Comparison of ENCODE assay signal across 31 cellular contexts in the genomic region with DNA sequence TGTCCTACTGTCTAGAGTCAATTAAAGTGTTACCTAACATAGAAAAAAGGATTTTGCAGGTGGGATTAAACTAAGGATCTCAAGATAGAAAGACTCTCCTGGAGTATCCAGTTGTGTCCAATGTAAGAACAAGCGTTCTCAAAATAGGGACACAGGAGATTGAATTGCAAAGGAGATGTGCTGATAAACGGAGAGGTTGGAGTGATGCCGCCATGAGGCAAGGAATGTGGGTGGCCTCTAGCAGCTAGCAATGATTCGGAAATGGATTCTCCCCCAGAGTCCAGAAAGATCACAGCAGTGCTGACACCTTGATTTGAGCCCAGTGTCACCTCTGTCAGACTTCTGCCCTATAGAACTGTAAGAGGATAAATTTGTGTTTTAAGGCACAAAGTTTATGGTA. TPM values are rescaled to one million over a fixed set of nuclear protein-coding genes. Genes with fewer than 3 reads are reported as not detected.
DNase-seq lines count a peak whose midpoint lies in the region; ATAC-seq and TF ChIP-seq lines count a peak whose summit lies in the region.
"Had no signal": no experiment of that assay in that cellular context is flagged by ENCODE, and none has a peak within 500 bp of the region (broad histone marks: within the 10 kb centered on the region; RNA-seq: fewer than 3 reads in every experiment).

No MANE protein-coding gene starts in this region.

- H3F3A ChIP-seq in smooth muscle cell (ENCODE audit: low read depth): peaks cover 5% of the 10 kb centered on the region

- H3K79me2 ChIP-seq in smooth muscle cell (ENCODE audit: low read depth): no peaks in the 10 kb centered on the region

- POLR2A ChIA-PET in activated CD4-positive, alpha-beta T cell treated with anti-CD3 and anti-CD28 coated beads for 36 hours (lab: Charles Lee): no interaction called here

- peaks cover 42% of the 10 kb centered on the region for H3K4me1 Mint-ChIP-seq in activated CD4-positive, alpha-beta T cell treated with anti-CD3 and anti-CD28 coated beads for 36 hours
- peaks cover 40% of the 10 kb centered on the region for H3K4me1 Mint-ChIP-seq in activated naive CD4-positive, alpha-beta T cell treated with anti-CD3 and anti-CD28 coated beads, Interleukin-2, amount 50 U/mL, for 24 hours
- peaks cover 29% of the 10 kb centered on the region for H3K4me1 Mint-ChIP-seq in activated naive CD4-positive, alpha-beta T cell treated with anti-CD3 and anti-CD28 coated beads for 36 hours (ENCODE audit: low read depth)
- peaks cover 54% of the 10 kb centered on the region for H3K4me1 Mint-ChIP-seq in activated T-helper 1 cell treated with anti-CD3 and anti-CD28 coated beads, Interleukin-12 subunit alpha, Interleukin-12 subunit beta, Interleukin-2, Interleukin-4 antibody, amounts not matched to agents 30 ng/mL and 10 ng/mL and 1 ng/mL, durations not matched to agents 14 hours and 24 hours and 36 hours (ENCODE audit: low read depth)

- CTCF ChIA-PET in activated CD4-positive, alpha-beta T cell treated with anti-CD3 and anti-CD28 coated beads for 36 hours (lab: Charles Lee): interaction anchor here (0.5 to 2.3 kb wide), 5 partner anchors 10 to 72 kb away, joined by 3 to 13 read pairs (median 3); a partner anchor contains a TSS
- CTCF ChIA-PET in activated naive CD4-positive, alpha-beta T cell treated with anti-CD3 and anti-CD28 coated beads for 36 hours (lab: Charles Lee): interaction anchor here (0.8 to 1.1 kb wide), 2 partner anchors 24 to 34 kb away, joined by 3 read pairs; no protein-coding TSS in a partner anchor

- no peaks in the 10 kb centered on the region for H3K36me3 ChIP-seq in smooth muscle cell (ENCODE audit: low read depth)
- H3K36me3 ChIP-seq: BE2C, HAP-1 had no signal

- intact Hi-C loops in activated CD4-positive, alpha-beta T cell treated with anti-CD3 and anti-CD28 coated beads for 36 hours (cut with DNase I, micrococcal nuclease): no loop called here
- intact Hi-C loops in activated naive CD4-positive, alpha-beta T cell treated with anti-CD3 and anti-CD28 coated beads for 36 hours (cut with micrococcal nuclease): no loop called here
- intact Hi-C loops in activated T-helper 1 cell treated with anti-CD3 and anti-CD28 coated beads, Interleukin-12 subunit alpha, Interleukin-12 subunit beta, Interleukin-2, Interleukin-4 antibody, amounts not matched to agents 30 ng/mL and 10 ng/mL and 1 ng/mL, durations not matched to agents 14 hours and 24 hours and 36 hours (cut with micrococcal nuclease): loop anchor here (10.0 kb wide), 1 partner anchor 298 kb away; no protein-coding TSS in a partner anchor

- H3K27me3 ChIP-seq in smooth muscle cell (ENCODE audit: low read depth): no peaks in the 10 kb centered on the region
- H3K27me3 ChIP-seq: BE2C had no signal

- no peak overlapping the region for H3K4me2 ChIP-seq in smooth muscle cell

- DNase-seq in activated CD4-positive, alpha-beta T cell treated with anti-CD3 and anti-CD28 coated beads for 36 hours: no peak
- no peak for DNase-seq in activated CD4-positive, alpha-beta T cell treated with anti-CD3 and anti-CD28 coated beads, Interleukin-2, amount 50 U/mL, for 48 hours
- no peak for DNase-seq in activated naive CD4-positive, alpha-beta T cell treated with anti-CD3 and anti-CD28 coated beads for 36 hours
- no peak for DNase-seq in activated T-helper 1 cell treated with anti-CD3 and anti-CD28 coated beads, Interleukin-12 subunit alpha, Interleukin-12 subunit beta, Interleukin-2, Interleukin-4 antibody, amounts not matched to agents 30 ng/mL and 10 ng/mL and 1 ng/mL, durations not matched to agents 14 hours and 24 hours and 36 hours (ENCODE audit: low spot score)
- no peak for DNase-seq in smooth muscle cell (lab: John Stamatoyannopoulos, UW; ENCODE audit: unreplicated experiment)
- no peak for DNase-seq in A172 (ENCODE audit: low spot score)
- no peak for DNase-seq in hepatic stellate cell (ENCODE audit: low spot score)
- DNase-seq: ACHN; BE2C; CD8-positive, alpha-beta memory T cell; DMS79 treated with DMSO at 0.1 percent for 48 hours; GF-D8; GOT3; HFFc6; KBM-7; NCI-H1105 treated with DMSO at 0.1 percent for 48 hours; NCI-H146; NCI-H1930; NCI-H2107; NCI-H524 treated with DMSO at 0.1 percent for 48 hours; NCI-H82; NK-92 treated with Interleukin-12 subunit alpha and Interleukin-12 subunit beta, amount 100 ng/mL, for 24 hours; PC-3 had no signal

- no peak overlapping the region for H3K9ac ChIP-seq in smooth muscle cell (ENCODE audit: low read depth)

- peaks cover 3% of the 10 kb centered on the region for H3K36me3 Mint-ChIP-seq in activated CD4-positive, alpha-beta T cell treated with anti-CD3 and anti-CD28 coated beads for 36 hours (ENCODE audit: low read depth)
- H3K36me3 Mint-ChIP-seq in activated naive CD4-positive, alpha-beta T cell treated with anti-CD3 and anti-CD28 coated beads, Interleukin-2, amount 50 U/mL, for 24 hours: peaks cover 1% of the 10 kb centered on the region
- no peaks in the 10 kb centered on the region for H3K36me3 Mint-ChIP-seq in activated naive CD4-positive, alpha-beta T cell treated with anti-CD3 and anti-CD28 coated beads for 36 hours (ENCODE audit: low read depth)
- H3K36me3 Mint-ChIP-seq in activated T-helper 1 cell treated with anti-CD3 and anti-CD28 coated beads, Interleukin-12 subunit alpha, Interleukin-12 subunit beta, Interleukin-2, Interleukin-4 antibody, amounts not matched to agents 30 ng/mL and 10 ng/mL and 1 ng/mL, durations not matched to agents 14 hours and 24 hours and 36 hours (ENCODE audit: low read depth): peaks cover 17% of the 10 kb centered on the region

- ATAC-seq in activated CD4-positive, alpha-beta T cell treated with anti-CD3 and anti-CD28 coated beads for 36 hours: no peak
- ATAC-seq: PC-3, Right ventricle myocardium inferior had no signal

- no peaks in the 10 kb centered on the region for H3K27me3 Mint-ChIP-seq in activated CD4-positive, alpha-beta T cell treated with anti-CD3 and anti-CD28 coated beads for 36 hours
- peaks cover 2% of the 10 kb centered on the region for H3K27me3 Mint-ChIP-seq in activated naive CD4-positive, alpha-beta T cell treated with anti-CD3 and anti-CD28 coated beads, Interleukin-2, amount 50 U/mL, for 24 hours
- H3K27me3 Mint-ChIP-seq in activated naive CD4-positive, alpha-beta T cell treated with anti-CD3 and anti-CD28 coated beads for 36 hours (ENCODE audit: low read depth): peaks cover 2% of the 10 kb centered on the region
- H3K27me3 Mint-ChIP-seq in activated T-helper 1 cell treated with anti-CD3 and anti-CD28 coated beads, Interleukin-12 subunit alpha, Interleukin-12 subunit beta, Interleukin-2, Interleukin-4 antibody, amounts not matched to agents 30 ng/mL and 10 ng/mL and 1 ng/mL, durations not matched to agents 14 hours and 24 hours and 36 hours (ENCODE audit: insufficient read depth): no peaks in the 10 kb centered on the region

- H3K27ac ChIP-seq in smooth muscle cell (ENCODE audit: low read depth): peak overlapping the region; percentile 90
- H3K27ac ChIP-seq: 22Rv1 had no signal

- H2AFZ ChIP-seq in smooth muscle cell (ENCODE audit: low read depth): no peak overlapping the region

- no peak overlapping the region for H3K4me3 ChIP-seq in smooth muscle cell
- H3K4me3 ChIP-seq: HAP-1 had no signal

- WGBS in smooth muscle cell (ENCODE audit: low lambda C conversion rate): 95% methylated on average over 4 of the region's 4 CpGs

- TF ChIP-seq CTCF in smooth muscle cell (IDR thresholded peaks at IDR 0.05; ENCODE audit: borderline replicate concordance, insufficient read depth, poor library complexity, severe bottlenecking): no peak

- peak overlapping the region; percentile 93 for H3K27ac Mint-ChIP-seq in activated CD4-positive, alpha-beta T cell treated with anti-CD3 and anti-CD28 coated beads for 36 hours
- peak overlapping the region; percentile 78 for H3K27ac Mint-ChIP-seq in activated naive CD4-positive, alpha-beta T cell treated with anti-CD3 and anti-CD28 coated beads, Interleukin-2, amount 50 U/mL, for 24 hours
- H3K27ac Mint-ChIP-seq in activated naive CD4-positive, alpha-beta T cell treated with anti-CD3 and anti-CD28 coated beads for 36 hours: no peak overlapping the region
- peak overlapping the region; percentile 96 for H3K27ac Mint-ChIP-seq in activated T-helper 1 cell treated with anti-CD3 and anti-CD28 coated beads, Interleukin-12 subunit alpha, Interleukin-12 subunit beta, Interleukin-2, Interleukin-4 antibody, amounts not matched to agents 30 ng/mL and 10 ng/mL and 1 ng/mL, durations not matched to agents 14 hours and 24 hours and 36 hours
- H3K27ac Mint-ChIP-seq: CD8-positive, alpha-beta memory T cell; HFFc6 had no signal

- no peaks in the 10 kb centered on the region for H4K20me1 ChIP-seq in smooth muscle cell (ENCODE audit: low read depth)

- H3K9me3 Mint-ChIP-seq in activated CD4-positive, alpha-beta T cell treated with anti-CD3 and anti-CD28 coated beads for 36 hours (ENCODE audit: low read depth): peaks cover 6% of the 10 kb centered on the region
- peaks cover 8% of the 10 kb centered on the region for H3K9me3 Mint-ChIP-seq in activated naive CD4-positive, alpha-beta T cell treated with anti-CD3 and anti-CD28 coated beads, Interleukin-2, amount 50 U/mL, for 24 hours
- H3K9me3 Mint-ChIP-seq in activated naive CD4-positive, alpha-beta T cell treated with anti-CD3 and anti-CD28 coated beads for 36 hours: peaks cover 8% of the 10 kb centered on the region
- H3K9me3 Mint-ChIP-seq in activated T-helper 1 cell treated with anti-CD3 and anti-CD28 coated beads, Interleukin-12 subunit alpha, Interleukin-12 subunit beta, Interleukin-2, Interleukin-4 antibody, amounts not matched to agents 30 ng/mL and 10 ng/mL and 1 ng/mL, durations not matched to agents 14 hours and 24 hours and 36 hours: peaks cover 42% of the 10 kb centered on the region
- H3K9me3 Mint-ChIP-seq: HFFc6 had no signal

- no peak overlapping the region for H3K4me3 Mint-ChIP-seq in activated CD4-positive, alpha-beta T cell treated with anti-CD3 and anti-CD28 coated beads for 36 hours
- H3K4me3 Mint-ChIP-seq in activated naive CD4-positive, alpha-beta T cell treated with anti-CD3 and anti-CD28 coated beads, Interleukin-2, amount 50 U/mL, for 24 hours: no peak overlapping the region
- no peak overlapping the region for H3K4me3 Mint-ChIP-seq in activated naive CD4-positive, alpha-beta T cell treated with anti-CD3 and anti-CD28 coated beads for 36 hours
- H3K4me3 Mint-ChIP-seq in activated T-helper 1 cell treated with anti-CD3 and anti-CD28 coated beads, Interleukin-12 subunit alpha, Interleukin-12 subunit beta, Interleukin-2, Interleukin-4 antibody, amounts not matched to agents 30 ng/mL and 10 ng/mL and 1 ng/mL, durations not matched to agents 14 hours and 24 hours and 36 hours: peak overlapping the region; percentile 7
- H3K4me3 Mint-ChIP-seq: CD14-positive monocyte; CD8-positive, alpha-beta memory T cell; HFFc6 had no signal

- H3K4me1 ChIP-seq in smooth muscle cell (ENCODE audit: low read depth): no peaks in the 10 kb centered on the region
- H3K4me1 ChIP-seq: BE2C, HAP-1 had no signal

- H3K9me3 ChIP-seq in smooth muscle cell (replicated peaks; ENCODE audit: low read depth): no peaks in the 10 kb centered on the region
- H3K9me3 ChIP-seq: BE2C, HAP-1 had no signal

RNA-seq across cellular contexts. Expression of a gene that starts 24.1 kb away (rescaled TPM):
- total RNA-seq in activated CD4-positive, alpha-beta T cell treated with anti-CD3 and anti-CD28 coated beads for 36 hours: 1 to 10 TPM; 4.6 to 4.8 TPM
- 1 to 10 TPM in 1 of 2 experiments, under 1 TPM in 1; 0.77 to 1.2 TPM for total RNA-seq in activated naive CD4-positive, alpha-beta T cell treated with anti-CD3 and anti-CD28 coated beads for 36 hours
- 4.2 and 4.7 TPM in 2 replicates for total RNA-seq in activated T-helper 1 cell treated with anti-CD3 and anti-CD28 coated beads, Interleukin-12 subunit alpha, Interleukin-12 subunit beta, Interleukin-2, Interleukin-4 antibody, amounts not matched to agents 30 ng/mL and 10 ng/mL and 1 ng/mL, durations not matched to agents 14 hours and 24 hours and 36 hours
- total RNA-seq in smooth muscle cell: 1.1 and 2.2 TPM in 2 replicates
- 2.0 and 3.3 TPM in 2 replicates for polyA plus RNA-seq in smooth muscle cell
- 0.41 TPM in 1 of 2 replicates, not detected in the other for total RNA-seq in A172 (2014; rRNA removed; shearing (Covaris generic))
- total RNA-seq: HFFc6, LHCN-M2, MCF 10A had no signal
- polyA plus RNA-seq: CD8-positive, alpha-beta memory T cell had no signal

RNA-seq across cellular contexts. Expression of a gene that starts 35.5 kb away (rescaled TPM):
- total RNA-seq in activated CD4-positive, alpha-beta T cell treated with anti-CD3 and anti-CD28 coated beads for 36 hours: not detected
- not detected for total RNA-seq in activated naive CD4-positive, alpha-beta T cell treated with anti-CD3 and anti-CD28 coated beads for 36 hours
- total RNA-seq in activated T-helper 1 cell treated with anti-CD3 and anti-CD28 coated beads, Interleukin-12 subunit alpha, Interleukin-12 subunit beta, Interleukin-2, Interleukin-4 antibody, amounts not matched to agents 30 ng/mL and 10 ng/mL and 1 ng/mL, durations not matched to agents 14 hours and 24 hours and 36 hours: not detected in 2 replicates
- not detected in 2 replicates for total RNA-seq in smooth muscle cell
- polyA plus RNA-seq in smooth muscle cell: not detected in 2 replicates
- not detected in 2 replicates for total RNA-seq in A172 (2014; rRNA removed; shearing (Covaris generic))
- total RNA-seq: CD8-positive, alpha-beta memory T cell; HFFc6; LHCN-M2; MCF 10A; PC-3; Right ventricle myocardium inferior; RPMI7951 had no signal
- polyA plus RNA-seq: CD14-positive monocyte; CD8-positive, alpha-beta memory T cell had no signal

RNA-seq across cellular contexts. Expression of a gene that starts 44.3 kb away (rescaled TPM):
- total RNA-seq in activated CD4-positive, alpha-beta T cell treated with anti-CD3 and anti-CD28 coated beads for 36 hours: not detected
- not detected for total RNA-seq in activated naive CD4-positive, alpha-beta T cell treated with anti-CD3 and anti-CD28 coated beads for 36 hours
- total RNA-seq in activated T-helper 1 cell treated with anti-CD3 and anti-CD28 coated beads, Interleukin-12 subunit alpha, Interleukin-12 subunit beta, Interleukin-2, Interleukin-4 antibody, amounts not matched to agents 30 ng/mL and 10 ng/mL and 1 ng/mL, durations not matched to agents 14 hours and 24 hours and 36 hours: not detected in 2 replicates
- total RNA-seq in smooth muscle cell: 7.8 and 10.7 TPM in 2 replicates
- 1.5 and 5.6 TPM in 2 replicates for polyA plus RNA-seq in smooth muscle cell
- not detected in 2 replicates for total RNA-seq in A172 (2014; rRNA removed; shearing (Covaris generic))
- total RNA-seq: CD8-positive, alpha-beta memory T cell; HFFc6; LHCN-M2; MCF 10A; Right ventricle myocardium inferior; RPMI7951 had no signal
- polyA plus RNA-seq: CD14-positive monocyte; CD8-positive, alpha-beta memory T cell had no signal

RNA-seq across cellular contexts. Expression of a gene that starts 50.6 kb away (rescaled TPM):
- not detected for total RNA-seq in activated CD4-positive, alpha-beta T cell treated with anti-CD3 and anti-CD28 coated beads for 36 hours
- not detected for total RNA-seq in activated naive CD4-positive, alpha-beta T cell treated with anti-CD3 and anti-CD28 coated beads for 36 hours
- not detected in 2 replicates for total RNA-seq in activated T-helper 1 cell treated with anti-CD3 and anti-CD28 coated beads, Interleukin-12 subunit alpha, Interleukin-12 subunit beta, Interleukin-2, Interleukin-4 antibody, amounts not matched to agents 30 ng/mL and 10 ng/mL and 1 ng/mL, durations not matched to agents 14 hours and 24 hours and 36 hours
- not detected in 2 replicates for total RNA-seq in smooth muscle cell
- not detected in 2 replicates for polyA plus RNA-seq in smooth muscle cell
- total RNA-seq in A172 (2014; rRNA removed; shearing (Covaris generic)): 0.19 TPM in 1 of 2 replicates, not detected in the other
- total RNA-seq: CD8-positive, alpha-beta memory T cell; HFFc6; LHCN-M2; MCF 10A; PC-3; Right ventricle myocardium inferior; RPMI7951 had no signal
- polyA plus RNA-seq: CD14-positive monocyte; CD8-positive, alpha-beta memory T cell had no signal
